Comparison of ENCODE assay signal across 1 cellular context in genomic region chr1:212608209-212608955, GRCh38.
TF ChIP-seq lines count a peak whose summit lies in the region.

Gene ATF3, plus strand, starts transcription at chr1:212608761. Its CDS starts 6,261 bp downstream, at chr1:212615022.

TF ChIP-seq in A549, 52 proteins besides CTCF, POLR2A, EP300 and RAD21 (continued from another document):
- TF ChIP-seq BCL3 (IDR thresholded peaks at IDR 0.05) (peak; percentile 91), ELK1 (IDR thresholded peaks at IDR 0.05; ENCODE audit: low read depth, low read length) (no peak), MYC (IDR thresholded peaks at IDR 0.05; ENCODE audit: borderline replicate concordance, low read length) (no peak; the same call in 1 of the 2 replicates), RCOR1 (IDR thresholded peaks at IDR 0.05; ENCODE audit: low read depth, low read length) (no peak), JUNB (IDR thresholded peaks at IDR 0.05) (peak; percentile 61; the same call in 1 of the 2 replicates), E2F6 (IDR thresholded peaks at IDR 0.05; ENCODE audit: borderline replicate concordance, low read depth) (no peak; the same call in 1 of the 2 replicates), CHD4 (IDR thresholded peaks at IDR 0.05; ENCODE audit: borderline replicate concordance) (no peak), EHF (CRISPR knock-in tag; IDR thresholded peaks at IDR 0.05) (no peak), FOSB (CRISPR knock-in tag; IDR thresholded peaks at IDR 0.05) (no peak), POLR2AphosphoS2 (conservative IDR thresholded peaks at IDR 0.05; ENCODE audit: low read length) (no peak), HOXB13 (CRISPR knock-in tag; IDR thresholded peaks at IDR 0.05; ENCODE audit: low read depth) (no peak), ZNF302 (CRISPR knock-in tag; IDR thresholded peaks at IDR 0.05) (no peak), JUN (IDR thresholded peaks at IDR 0.05) (peak; percentile 81 to 92; a peak in 4 of 5 replicates)
